In the genomic region with DNA sequence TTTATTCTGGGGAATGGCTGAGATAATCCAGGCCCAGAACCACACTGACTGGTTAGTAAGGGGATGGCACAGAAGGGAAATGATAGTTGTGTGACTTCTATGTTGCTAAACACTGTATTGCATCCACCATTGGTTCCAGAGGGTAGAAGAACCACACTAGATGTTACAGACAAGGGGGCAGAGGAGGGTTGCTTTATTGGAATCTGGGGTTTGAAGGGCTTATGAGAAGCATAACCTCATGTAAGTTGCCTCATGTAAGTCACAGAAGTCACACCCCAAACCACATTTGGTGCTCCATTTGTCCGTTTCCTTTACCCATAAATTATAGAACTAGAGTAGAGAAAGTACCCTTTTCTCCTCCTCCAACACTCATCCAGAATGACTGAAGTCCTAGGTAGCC, we compare ENCODE assay signal across 10 cellular contexts. TPM values are rescaled to one million over a fixed set of nuclear protein-coding genes. Genes with fewer than 3 reads are reported as not detected.
DNase-seq lines count a peak whose midpoint lies in the region; ATAC-seq and TF ChIP-seq lines count a peak whose summit lies in the region.
"Had no signal": no experiment of that assay in that cellular context is flagged by ENCODE, and none has a peak within 500 bp of the region (broad histone marks: within the 10 kb centered on the region; RNA-seq: fewer than 3 reads in every experiment).

No MANE protein-coding gene starts in this region.

- H3K36me3 ChIP-seq in OCI-LY3 (replicated peaks; ENCODE audit: low read depth, low read length) = no peaks in the 10 kb centered on the region
- peaks cover 0 to 5% of the 10 kb centered on the region in 2 donors for H3K36me3 ChIP-seq in left lung

- H3K79me2 ChIP-seq in OCI-LY3 (ENCODE audit: low read length) = no peaks in the 10 kb centered on the region

- no peak for ATAC-seq in central memory CD8-positive, alpha-beta T cell (replicated peaks; ENCODE audit: extremely low read depth, poor library complexity, severe bottlenecking)
- no peak for ATAC-seq in esophagus mucosa
- no peak for ATAC-seq in GM21529 (IDR thresholded peaks at IDR 0.05; ENCODE audit: unreplicated experiment)
- no peak for ATAC-seq in left lung

- peaks cover 57% of the 10 kb centered on the region for H3K4me1 Mint-ChIP-seq in activated naive CD4-positive, alpha-beta T cell treated with anti-CD3 and anti-CD28 coated beads for 36 hours (ENCODE audit: low read depth)
- H3K4me1 Mint-ChIP-seq in central memory CD8-positive, alpha-beta T cell = peaks cover 41% of the 10 kb centered on the region

- H3K4me1 ChIP-seq in OCI-LY3 (ENCODE audit: low read length) (peaks cover 62% of the 10 kb centered on the region), left lung (peaks cover 0 to 62% of the 10 kb centered on the region in 2 donors)

- H3K9ac ChIP-seq in OCI-LY3 (ENCODE audit: low read length) = peak overlapping the region; percentile 65

- peak overlapping the region; percentile 88 for H3K4me2 ChIP-seq in OCI-LY3 (ENCODE audit: low read length)

- H3K9me3 ChIP-seq in OCI-LY3 (ENCODE audit: insufficient read depth, low read length) (no peaks in the 10 kb centered on the region), left lung (no peaks in the 10 kb centered on the region)

- peak; percentile 57 for DNase-seq in activated naive CD4-positive, alpha-beta T cell treated with anti-CD3 and anti-CD28 coated beads for 36 hours
- no peak for DNase-seq in activated naive CD4-positive, alpha-beta T cell treated with anti-CD3 and anti-CD28 coated beads, Interleukin-2, amount 50 U/mL, for 16 hours
- DNase-seq in central memory CD8-positive, alpha-beta T cell (ENCODE audit: low spot score in 2 of 2) = no peak
- DNase-seq in DMS79 treated with DMSO at 0.1 percent for 48 hours (lab: John Stamatoyannopoulos, UW) (no peak), left lung (no peak)
- DNase-seq: NCI-H146, retina had no signal

- H3K27me3 ChIP-seq in OCI-LY3 (ENCODE audit: low read depth, low read length) (peaks cover 15% of the 10 kb centered on the region; the same call in 1 of the 2 replicates), left lung (no peaks in the 10 kb centered on the region)

- CTCF ChIA-PET in activated naive CD4-positive, alpha-beta T cell treated with anti-CD3 and anti-CD28 coated beads for 36 hours (lab: Charles Lee) = interaction anchor here (0.6 to 4.3 kb wide), 18 partner anchors 9 to 293 kb away, joined by 3 to 30 read pairs (median 4); partner anchors contain the start of gene NFKBIA

- H3K4me3 ChIP-seq in OCI-LY3 (ENCODE audit: low read length) (peak overlapping the region; percentile 62), left lung (no peak overlapping the region)

- H3K4me3 Mint-ChIP-seq in activated naive CD4-positive, alpha-beta T cell treated with anti-CD3 and anti-CD28 coated beads for 36 hours = peak overlapping the region; percentile 55
- H3K4me3 Mint-ChIP-seq in central memory CD8-positive, alpha-beta T cell = peak overlapping the region; percentile 69

- H3K27ac ChIP-seq in OCI-LY3 (ENCODE audit: low read length) (peak overlapping the region; percentile 93), left lung (peak overlapping the region in 1 of 2 donors; percentile 90)

- no peaks in the 10 kb centered on the region for H4K20me1 ChIP-seq in OCI-LY3 (ENCODE audit: insufficient read depth, low read length)

- TF ChIP-seq CTCF in OCI-LY3 (IDR thresholded peaks at IDR 0.05; ENCODE audit: low read depth, low read length) (no peak), left lung (IDR thresholded peaks at IDR 0.05) (no peak)

- H2AFZ ChIP-seq in OCI-LY3 (ENCODE audit: low read depth, low read length) = no peak overlapping the region

- H3K9me3 Mint-ChIP-seq in activated naive CD4-positive, alpha-beta T cell treated with anti-CD3 and anti-CD28 coated beads for 36 hours = no peaks in the 10 kb centered on the region
- H3K9me3 Mint-ChIP-seq in central memory CD8-positive, alpha-beta T cell = no peaks in the 10 kb centered on the region

- intact Hi-C loops in activated naive CD4-positive, alpha-beta T cell treated with anti-CD3 and anti-CD28 coated beads for 36 hours (cut with micrococcal nuclease) = loop anchor here (1.0 to 5.0 kb wide), 13 partner anchors 32 to 749 kb away; partner anchors contain the start of genes EAPP, FAM177A1, NFKBIA and PRORP
- intact Hi-C loops in left lung (cut with DNase I) = no loop called here

- peaks cover 8% of the 10 kb centered on the region for H3K36me3 Mint-ChIP-seq in activated naive CD4-positive, alpha-beta T cell treated with anti-CD3 and anti-CD28 coated beads for 36 hours (ENCODE audit: low read depth)
- H3K36me3 Mint-ChIP-seq in central memory CD8-positive, alpha-beta T cell (ENCODE audit: insufficient read depth) = peaks cover 12% of the 10 kb centered on the region

- H3K27ac Mint-ChIP-seq in activated naive CD4-positive, alpha-beta T cell treated with anti-CD3 and anti-CD28 coated beads for 36 hours = peak overlapping the region; percentile 96
- peak overlapping the region; percentile 80 for H3K27ac Mint-ChIP-seq in central memory CD8-positive, alpha-beta T cell (ENCODE audit: low read depth)

- H3K27me3 Mint-ChIP-seq in activated naive CD4-positive, alpha-beta T cell treated with anti-CD3 and anti-CD28 coated beads for 36 hours (ENCODE audit: low read depth) = no peaks in the 10 kb centered on the region
- H3K27me3 Mint-ChIP-seq in central memory CD8-positive, alpha-beta T cell = no peaks in the 10 kb centered on the region

RNA-seq across cellular contexts. Expression of gene PSMA6, which starts 5.5 kb away (rescaled TPM):
- 100 to 1,000 TPM; 433 to 437 TPM for total RNA-seq in activated naive CD4-positive, alpha-beta T cell treated with anti-CD3 and anti-CD28 coated beads for 36 hours
- total RNA-seq in esophagus mucosa (188 TPM), left lung (100 to 1,000 TPM; 139 to 258 TPM)
